Comparison of ENCODE assay signal across 13 cellular contexts in genomic region chr5:174998131-174998730, GRCh38.
"Had no signal": no experiment of that assay in that cellular context is flagged by ENCODE, and none has a peak within 500 bp of the region (broad histone marks: within the 10 kb centered on the region; RNA-seq: fewer than 3 reads in every experiment).

No MANE protein-coding gene starts in this region.

- H3K4me1 ChIP-seq: esophagus squamous epithelium, psoas muscle, sigmoid colon had no signal

- ATAC-seq: left colon; naive thymus-derived CD8-positive, alpha-beta T cell; psoas muscle; stimulated activated naive CD8-positive, alpha-beta T cell treated with anti-CD3 and anti-CD28 coated beads, Interleukin-15, Interleukin-2, amounts not matched to agents 100 U/mL and 50 U/mL, for 24 hours had no signal

- H3K27ac ChIP-seq: esophagus squamous epithelium, psoas muscle, sigmoid colon had no signal

- H3K27me3 ChIP-seq: esophagus squamous epithelium, sigmoid colon had no signal

- H3K4me3 ChIP-seq: esophagus squamous epithelium, lung, psoas muscle, sigmoid colon had no signal

- H3K36me3 ChIP-seq: esophagus squamous epithelium, sigmoid colon had no signal

- H3K36me3 Mint-ChIP-seq: activated naive CD8-positive, alpha-beta T cell treated with anti-CD3 and anti-CD28 coated beads for 36 hours had no signal

- DNase-seq: activated CD4-positive, alpha-beta T cell treated with anti-CD3 and anti-CD28 coated beads for 48 hours; activated naive CD8-positive, alpha-beta T cell treated with anti-CD3 and anti-CD28 coated beads for 36 hours; anterior cingulate cortex; esophagus squamous epithelium; foreskin fibroblast; left colon; naive thymus-derived CD8-positive, alpha-beta T cell; psoas muscle; sigmoid colon; stimulated activated CD4-positive, alpha-beta T cell treated with anti-CD3 and anti-CD28 coated beads, Interleukin-2, amount 100 ng/mL, for 48 hours; stimulated activated CD8-positive, alpha-beta memory T cell treated with anti-CD3 and anti-CD28 coated beads, Interleukin-4, amount 100 ng/mL, for 48 hours; stimulated activated naive CD8-positive, alpha-beta T cell treated with anti-CD3 and anti-CD28 coated beads, Interleukin-15, Interleukin-2, amounts not matched to agents 100 U/mL and 50 U/mL, for 24 hours had no signal

- H3K4me3 Mint-ChIP-seq: activated naive CD8-positive, alpha-beta T cell treated with anti-CD3 and anti-CD28 coated beads for 36 hours had no signal

- H3K9me3 ChIP-seq: sigmoid colon had no signal

- H3K27ac Mint-ChIP-seq: activated naive CD8-positive, alpha-beta T cell treated with anti-CD3 and anti-CD28 coated beads for 36 hours had no signal
